ENCODE assay signal across 1 cellular context in the genomic region with DNA sequence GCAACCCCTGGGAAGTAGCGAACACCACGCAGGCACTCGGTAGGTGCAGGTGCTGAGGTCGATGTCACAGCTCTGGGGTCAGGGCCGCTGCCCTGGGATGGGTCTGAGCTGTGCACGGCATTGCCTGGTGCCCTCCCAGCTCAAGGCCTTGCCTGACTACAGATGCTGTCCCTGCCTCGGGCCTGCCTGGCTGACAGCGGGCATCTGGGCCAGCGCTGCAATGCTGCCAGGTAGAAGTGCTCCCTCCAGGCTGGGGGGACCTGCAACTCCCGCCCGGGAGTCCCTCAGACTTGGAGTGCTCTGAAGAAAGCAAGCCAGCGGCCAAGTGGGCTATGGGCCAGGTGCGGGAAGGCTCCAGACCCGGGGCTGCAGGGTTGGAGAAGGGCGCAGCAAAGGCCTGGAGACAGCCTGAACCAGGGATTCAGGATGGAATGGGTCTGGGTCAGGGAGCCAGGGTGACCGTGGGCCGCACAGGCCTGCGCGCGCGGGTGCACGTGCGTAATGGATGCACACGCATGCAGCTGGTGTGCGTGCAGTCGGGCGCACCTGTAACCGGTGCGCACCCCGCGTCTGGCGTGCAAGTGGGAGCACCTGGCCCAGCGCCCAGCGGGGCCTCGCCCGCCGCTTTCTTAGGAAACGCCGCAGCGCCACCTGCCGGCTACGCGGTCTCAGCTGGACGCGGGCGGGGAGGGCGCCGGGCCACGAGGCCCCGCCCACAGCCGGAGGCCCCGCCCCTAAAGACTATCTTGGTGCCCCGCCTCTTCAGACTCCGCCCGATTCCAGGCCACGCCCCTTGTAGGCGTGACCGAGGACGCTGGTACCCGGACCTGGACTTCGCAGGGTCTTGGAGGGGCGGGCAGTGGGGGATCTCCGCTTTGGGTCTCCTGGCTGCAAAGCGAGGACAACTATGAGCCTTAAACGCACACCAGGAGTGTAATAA.
TF ChIP-seq lines count a peak whose summit lies in the region.

No MANE protein-coding gene starts in this region.

TF ChIP-seq in K562, 482 proteins besides CTCF, POLR2A, EP300 and RAD21 (continued from another document and continues in another):
- TF ChIP-seq ARID4B (CRISPR knock-in tag; IDR thresholded peaks at IDR 0.05) (0 out of 2 replicates have a peak, but pooled peaks have one; percentile 41), TOE1 (IDR thresholded peaks at IDR 0.05; ENCODE audit: borderline replicate concordance) (peak; percentile 23; the same call in 1 of the 2 replicates), TOE1 (CRISPR knock-in tag; IDR thresholded peaks at IDR 0.05; ENCODE audit: borderline replicate concordance, low read depth) (no peak), SNRNP70 (optimal IDR thresholded peaks at IDR 0.05; ENCODE audit: low read depth, low read length) (no peak), E2F6 (IDR thresholded peaks at IDR 0.05; ENCODE audit: borderline replicate concordance in 1 of 2, extremely low read depth in 1 of 2, insufficient read depth in 1 of 2, insufficient read length in 1 of 2, low read depth in 1 of 2, low read length in 1 of 2, poor library complexity in 1 of 2, severe bottlenecking in 1 of 2) (peak; percentile 72 to 88), BCL6 (CRISPR knock-in tag; IDR thresholded peaks at IDR 0.05) (no peak), CLOCK (CRISPR knock-in tag; IDR thresholded peaks at IDR 0.05; ENCODE audit: borderline replicate concordance) (no peak), CC2D1A (IDR thresholded peaks at IDR 0.05) (no peak), HNRNPLL (IDR thresholded peaks at IDR 0.05; ENCODE audit: low read depth, low read length, poor library complexity, severe bottlenecking) (peak; percentile 33), RREB1 (CRISPR knock-in tag; IDR thresholded peaks at IDR 0.05) (no peak), PTRF (tag; IDR thresholded peaks at IDR 0.05) (no peak), NFXL1 (CRISPR knock-in tag; IDR thresholded peaks at IDR 0.05) (no peak), SMC3 (conservative IDR thresholded peaks at IDR 0.05; ENCODE audit: insufficient read depth, low read depth, low read length) (peak; percentile 73), ILF3 (IDR thresholded peaks at IDR 0.05; ENCODE audit: borderline replicate concordance) (no peak), NFIC (IDR thresholded peaks at IDR 0.05) (peak; percentile 98), NFIX (CRISPR knock-in tag; IDR thresholded peaks at IDR 0.05; ENCODE audit: low read depth) (no peak), KDM1A (IDR thresholded peaks at IDR 0.05) (no peak), PML (IDR thresholded peaks at IDR 0.05; ENCODE audit: low read length) (no peak), ZNF274 (IDR thresholded peaks at IDR 0.05; ENCODE audit: borderline replicate concordance, low read depth, low read length) (no peak), MAX (CRISPR knock-in tag; IDR thresholded peaks at IDR 0.05) (peak; percentile 95), YY1 (IDR thresholded peaks at IDR 0.05; ENCODE audit: borderline replicate concordance in 1 of 3, control insufficient read depth in 1 of 3, extremely low read depth in 1 of 3, insufficient read depth in 3 of 3, insufficient read length in 1 of 3, insufficient replicate concordance in 2 of 3, low read depth in 1 of 3, low read length in 2 of 3) (peak in 1 of 3 experiments; percentile 49), U2AF2 (optimal IDR thresholded peaks at IDR 0.05; ENCODE audit: low read depth, low read length) (no peak)
- TF ChIP-seq, protein P1, sequence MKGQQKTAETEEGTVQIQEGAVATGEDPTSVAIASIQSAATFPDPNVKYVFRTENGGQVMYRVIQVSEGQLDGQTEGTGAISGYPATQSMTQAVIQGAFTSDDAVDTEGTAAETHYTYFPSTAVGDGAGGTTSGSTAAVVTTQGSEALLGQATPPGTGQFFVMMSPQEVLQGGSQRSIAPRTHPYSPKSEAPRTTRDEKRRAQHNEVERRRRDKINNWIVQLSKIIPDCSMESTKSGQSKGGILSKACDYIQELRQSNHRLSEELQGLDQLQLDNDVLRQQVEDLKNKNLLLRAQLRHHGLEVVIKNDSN (CRISPR knock-in tag; IDR thresholded peaks at IDR 0.05): peak; percentile 64; the same call in 1 of the 2 replicates
- TF ChIP-seq, protein P2, sequence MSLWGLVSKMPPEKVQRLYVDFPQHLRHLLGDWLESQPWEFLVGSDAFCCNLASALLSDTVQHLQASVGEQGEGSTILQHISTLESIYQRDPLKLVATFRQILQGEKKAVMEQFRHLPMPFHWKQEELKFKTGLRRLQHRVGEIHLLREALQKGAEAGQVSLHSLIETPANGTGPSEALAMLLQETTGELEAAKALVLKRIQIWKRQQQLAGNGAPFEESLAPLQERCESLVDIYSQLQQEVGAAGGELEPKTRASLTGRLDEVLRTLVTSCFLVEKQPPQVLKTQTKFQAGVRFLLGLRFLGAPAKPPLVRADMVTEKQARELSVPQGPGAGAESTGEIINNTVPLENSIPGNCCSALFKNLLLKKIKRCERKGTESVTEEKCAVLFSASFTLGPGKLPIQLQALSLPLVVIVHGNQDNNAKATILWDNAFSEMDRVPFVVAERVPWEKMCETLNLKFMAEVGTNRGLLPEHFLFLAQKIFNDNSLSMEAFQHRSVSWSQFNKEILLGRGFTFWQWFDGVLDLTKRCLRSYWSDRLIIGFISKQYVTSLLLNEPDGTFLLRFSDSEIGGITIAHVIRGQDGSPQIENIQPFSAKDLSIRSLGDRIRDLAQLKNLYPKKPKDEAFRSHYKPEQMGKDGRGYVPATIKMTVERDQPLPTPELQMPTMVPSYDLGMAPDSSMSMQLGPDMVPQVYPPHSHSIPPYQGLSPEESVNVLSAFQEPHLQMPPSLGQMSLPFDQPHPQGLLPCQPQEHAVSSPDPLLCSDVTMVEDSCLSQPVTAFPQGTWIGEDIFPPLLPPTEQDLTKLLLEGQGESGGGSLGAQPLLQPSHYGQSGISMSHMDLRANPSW (CRISPR knock-in tag; IDR thresholded peaks at IDR 0.05): no peak
- TF ChIP-seq, protein P3, sequence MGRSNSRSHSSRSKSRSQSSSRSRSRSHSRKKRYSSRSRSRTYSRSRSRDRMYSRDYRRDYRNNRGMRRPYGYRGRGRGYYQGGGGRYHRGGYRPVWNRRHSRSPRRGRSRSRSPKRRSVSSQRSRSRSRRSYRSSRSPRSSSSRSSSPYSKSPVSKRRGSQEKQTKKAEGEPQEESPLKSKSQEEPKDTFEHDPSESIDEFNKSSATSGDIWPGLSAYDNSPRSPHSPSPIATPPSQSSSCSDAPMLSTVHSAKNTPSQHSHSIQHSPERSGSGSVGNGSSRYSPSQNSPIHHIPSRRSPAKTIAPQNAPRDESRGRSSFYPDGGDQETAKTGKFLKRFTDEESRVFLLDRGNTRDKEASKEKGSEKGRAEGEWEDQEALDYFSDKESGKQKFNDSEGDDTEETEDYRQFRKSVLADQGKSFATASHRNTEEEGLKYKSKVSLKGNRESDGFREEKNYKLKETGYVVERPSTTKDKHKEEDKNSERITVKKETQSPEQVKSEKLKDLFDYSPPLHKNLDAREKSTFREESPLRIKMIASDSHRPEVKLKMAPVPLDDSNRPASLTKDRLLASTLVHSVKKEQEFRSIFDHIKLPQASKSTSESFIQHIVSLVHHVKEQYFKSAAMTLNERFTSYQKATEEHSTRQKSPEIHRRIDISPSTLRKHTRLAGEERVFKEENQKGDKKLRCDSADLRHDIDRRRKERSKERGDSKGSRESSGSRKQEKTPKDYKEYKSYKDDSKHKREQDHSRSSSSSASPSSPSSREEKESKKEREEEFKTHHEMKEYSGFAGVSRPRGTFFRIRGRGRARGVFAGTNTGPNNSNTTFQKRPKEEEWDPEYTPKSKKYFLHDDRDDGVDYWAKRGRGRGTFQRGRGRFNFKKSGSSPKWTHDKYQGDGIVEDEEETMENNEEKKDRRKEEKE (IDR thresholded peaks at IDR 0.05; ENCODE audit: borderline replicate concordance in 1 of 2, control insufficient read depth in 1 of 2, low read depth in 2 of 2, low read length in 1 of 2): no peak
- TF ChIP-seq, protein P4, sequence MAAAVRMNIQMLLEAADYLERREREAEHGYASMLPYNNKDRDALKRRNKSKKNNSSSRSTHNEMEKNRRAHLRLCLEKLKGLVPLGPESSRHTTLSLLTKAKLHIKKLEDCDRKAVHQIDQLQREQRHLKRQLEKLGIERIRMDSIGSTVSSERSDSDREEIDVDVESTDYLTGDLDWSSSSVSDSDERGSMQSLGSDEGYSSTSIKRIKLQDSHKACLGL (CRISPR knock-in tag; IDR thresholded peaks at IDR 0.05; ENCODE audit: borderline replicate concordance, poor library complexity, severe bottlenecking): no peak
